21 cellular contexts compared by ENCODE assay signal in genomic region chr18:63534615-63535014, GRCh38. TPM values are rescaled to one million over a fixed set of nuclear protein-coding genes. Genes with fewer than 3 reads are reported as not detected.
DNase-seq lines count a peak whose midpoint lies in the region; ATAC-seq and TF ChIP-seq lines count a peak whose summit lies in the region.
"Had no signal": no experiment of that assay in that cellular context is flagged by ENCODE, and none has a peak within 500 bp of the region (broad histone marks: within the 10 kb centered on the region; RNA-seq: fewer than 3 reads in every experiment).

No MANE protein-coding gene starts in this region.

- TF ChIP-seq CTCF in epithelial cell of esophagus (IDR thresholded peaks at IDR 0.05; ENCODE audit: insufficient read depth, low read depth, low read length, missing control alignments) = no peak

- H3K27me3 Mint-ChIP-seq in stimulated activated naive CD8-positive, alpha-beta T cell treated with anti-CD3 and anti-CD28 coated beads, Interleukin-15, amount 100 ng/mL, for 72 hours = peaks cover under 1% of the 10 kb centered on the region

- peak overlapping the region in 1 of 2 donors; percentile 61 for H3K27ac Mint-ChIP-seq in stimulated activated naive CD8-positive, alpha-beta T cell treated with anti-CD3 and anti-CD28 coated beads, Interleukin-15, amount 100 ng/mL, for 72 hours
- H3K27ac Mint-ChIP-seq: H9; naive thymus-derived CD4-positive, alpha-beta T cell had no signal

- no peaks in the 10 kb centered on the region for H3K4me1 Mint-ChIP-seq in stimulated activated naive CD8-positive, alpha-beta T cell treated with anti-CD3 and anti-CD28 coated beads, Interleukin-15, amount 100 ng/mL, for 72 hours

- peak; percentile 63 for ATAC-seq in stimulated activated naive CD8-positive, alpha-beta T cell treated with anti-CD3 and anti-CD28 coated beads, Interleukin-15, amount 100 ng/mL, for 72 hours
- ATAC-seq in stimulated activated naive CD8-positive, alpha-beta T cell treated with anti-CD3 and anti-CD28 coated beads, Interleukin-15, Interleukin-2, amounts not matched to agents 100 U/mL and 50 U/mL, for 24 hours = no peak
- ATAC-seq in GM19397 (IDR thresholded peaks at IDR 0.05; ENCODE audit: unreplicated experiment) = no peak
- ATAC-seq: body of pancreas; left colon; naive thymus-derived CD4-positive, alpha-beta T cell had no signal

- DNase-seq in stimulated activated naive CD8-positive, alpha-beta T cell treated with anti-CD3 and anti-CD28 coated beads, Interleukin-15, amount 100 ng/mL, for 72 hours = no peak
- no peak for DNase-seq in stimulated activated naive CD8-positive, alpha-beta T cell treated with anti-CD3 and anti-CD28 coated beads, Interleukin-15, Interleukin-2, amounts not matched to agents 100 U/mL and 50 U/mL, for 24 hours
- DNase-seq in HT-29 (ENCODE audit: low spot score) (peak; percentile 14), epithelial cell of esophagus (ENCODE audit: low read depth) (peak; percentile 31), germinal center (ENCODE audit: low spot score) (no peak), mucosa of gallbladder (ENCODE audit: low spot score) (no peak), NCI-H146 (lab: John Stamatoyannopoulos, UW) (no peak)
- DNase-seq: activated naive CD4-positive, alpha-beta T cell treated with anti-CD3 and anti-CD28 coated beads, Interleukin-2, amount 50 U/mL, for 16 hours; body of pancreas; COR-L47; H9; hypothalamus; Karpas-422; left colon; naive thymus-derived CD4-positive, alpha-beta T cell; NCI-H187; NCI-H510A treated with DMSO at 0.1 percent for 48 hours; SW 1271 had no signal

- no peak overlapping the region for H3K4me3 ChIP-seq in epithelial cell of esophagus (ENCODE audit: low read length)
- H3K4me3 ChIP-seq: body of pancreas had no signal

- H3K4me3 Mint-ChIP-seq in stimulated activated naive CD8-positive, alpha-beta T cell treated with anti-CD3 and anti-CD28 coated beads, Interleukin-15, amount 100 ng/mL, for 72 hours = no peak overlapping the region
- H3K4me3 Mint-ChIP-seq: H9 had no signal

- H3K9me3 Mint-ChIP-seq in stimulated activated naive CD8-positive, alpha-beta T cell treated with anti-CD3 and anti-CD28 coated beads, Interleukin-15, amount 100 ng/mL, for 72 hours = no peaks in the 10 kb centered on the region
- H3K9me3 Mint-ChIP-seq: H9; naive thymus-derived CD4-positive, alpha-beta T cell had no signal

RNA-seq across cellular contexts. Expression of gene SERPINB12, which starts 7.6 kb away (rescaled TPM):
- total RNA-seq in HT-29 (2014; rRNA removed; shearing (Covaris generic)) = not detected in 2 replicates
- total RNA-seq in mucosa of gallbladder = not detected
- total RNA-seq: body of pancreas; dermis microvascular lymphatic vessel endothelial cell; H9; left colon; naive thymus-derived CD4-positive, alpha-beta T cell; pulmonary artery endothelial cell had no signal

RNA-seq across cellular contexts. Expression of gene SERPINB13, which starts 52.5 kb away (rescaled TPM):
- not detected in 2 replicates for total RNA-seq in HT-29 (2014; rRNA removed; shearing (Covaris generic))
- total RNA-seq in mucosa of gallbladder = not detected
- total RNA-seq: body of pancreas; dermis microvascular lymphatic vessel endothelial cell; H9; left colon; naive thymus-derived CD4-positive, alpha-beta T cell; pulmonary artery endothelial cell had no signal

RNA-seq across cellular contexts. Expression of gene SERPINB5, which starts 57.9 kb away (rescaled TPM):
- 12.9 and 13.4 TPM in 2 replicates for total RNA-seq in HT-29 (2014; rRNA removed; shearing (Covaris generic))
- total RNA-seq in mucosa of gallbladder = 0.14 TPM
- total RNA-seq: body of pancreas; dermis microvascular lymphatic vessel endothelial cell; H9; naive thymus-derived CD4-positive, alpha-beta T cell had no signal

Comparison
In these comparisons a context has a peak if more than half of its experiments do, and no peak if none do; other contexts are left out.
1. DNase-seq: peak in HT-29 (single experiment) and epithelial cell of esophagus (single experiment); none in stimulated activated naive CD8-positive, alpha-beta T cell treated with anti-CD3 and anti-CD28 coated beads, Interleukin-15, amount 100 ng/mL, for 72 hours (0 of 2), stimulated activated naive CD8-positive, alpha-beta T cell treated with anti-CD3 and anti-CD28 coated beads, Interleukin-15, Interleukin-2, amounts not matched to agents 100 U/mL and 50 U/mL, for 24 hours (single experiment), germinal center (single experiment), mucosa of gallbladder (single experiment) and NCI-H146 (single experiment).
2. RNA of gene SERPINB5, which starts 57.9 kb away (total RNA-seq): 12.9 to 13.4 TPM in HT-29; 0.14 TPM in mucosa of gallbladder (single experiment); every median in the first group is over 10 times any median in the second.